8 cellular contexts compared by ENCODE assay signal in genomic region chr12:55817352-55818139, GRCh38. TPM values are rescaled to one million over a fixed set of nuclear protein-coding genes. Genes with fewer than 3 reads are reported as not detected.
DNase-seq lines count a peak whose midpoint lies in the region; ATAC-seq and TF ChIP-seq lines count a peak whose summit lies in the region.

Gene ORMDL2 (plus strand): TSS chr12:55818041. CDS start chr12:55819000, 959 bp downstream.
A gene with protein sequence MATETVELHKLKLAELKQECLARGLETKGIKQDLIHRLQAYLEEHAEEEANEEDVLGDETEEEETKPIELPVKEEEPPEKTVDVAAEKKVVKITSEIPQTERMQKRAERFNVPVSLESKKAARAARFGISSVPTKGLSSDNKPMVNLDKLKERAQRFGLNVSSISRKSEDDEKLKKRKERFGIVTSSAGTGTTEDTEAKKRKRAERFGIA (minus strand): TSS chr12:55817724. CDS start chr12:55817701, 23 bp downstream.

- ATAC-seq in GM21619 (IDR thresholded peaks at IDR 0.05; ENCODE audit: unreplicated experiment) = peak; percentile 96

- peak within 1 kb of the TSS; percentile 76 for H3K27ac ChIP-seq in epithelial cell of prostate

- H3K4me3 ChIP-seq in mononuclear cell (ENCODE audit: low read length) = peak within 1 kb of the TSS; percentile 99

- peaks cover 36% of the 10 kb centered on the region for H3K4me1 ChIP-seq in mononuclear cell (ENCODE audit: insufficient read depth, low read length)

- peak; percentile 33; the same call in 1 of the 2 replicates for TF ChIP-seq EP300 in Ishikawa (IDR thresholded peaks at IDR 0.05; ENCODE audit: borderline replicate concordance)

- DNase-seq in DMS153 treated with DMSO at 0.1 percent for 48 hours (lab: John Stamatoyannopoulos, UW; ENCODE audit: unreplicated experiment) (peak; percentile 98), OCI-M2 (lab: John Stamatoyannopoulos, UW; ENCODE audit: unreplicated experiment) (peak; percentile 87), activated T-cell treated with anti-CD3 and anti-CD28 coated beads for 4 hours (peak; percentile 92), epithelial cell of prostate (ENCODE audit: low read depth, low spot score) (peak; percentile 99)
- DNase-seq in stimulated activated CD8-positive, alpha-beta memory T cell treated with anti-CD3 and anti-CD28 coated beads, Interleukin-4, amount 100 ng/mL, for 1 hour (ENCODE audit: low read depth in 2 of 2, low spot score in 1 of 2) = peak; percentile 81 to 90

- H3K9me3 ChIP-seq in mononuclear cell (ENCODE audit: low read depth, low read length) = no peaks in the 10 kb centered on the region

- TF ChIP-seq RAD21 in Ishikawa (IDR thresholded peaks at IDR 0.05; ENCODE audit: low read depth) = no peak

- H3K27me3 ChIP-seq in mononuclear cell (ENCODE audit: insufficient read depth, low read length) = no peaks in the 10 kb centered on the region

TF ChIP-seq in Ishikawa, 13 proteins besides CTCF, POLR2A, EP300 and RAD21:
- TF ChIP-seq MAX (IDR thresholded peaks at IDR 0.05) (peak; percentile 69; the same call in 1 of the 2 replicates), EGR1 (IDR thresholded peaks at IDR 0.05) (peak; percentile 8; the same call in 1 of the 2 replicates), FOXM1 (IDR thresholded peaks at IDR 0.05; ENCODE audit: borderline replicate concordance, low read depth) (peak; percentile 32; the same call in 1 of the 2 replicates), TAF1 (IDR thresholded peaks at IDR 0.05; ENCODE audit: low read depth) (peak; percentile 87), TEAD4 (IDR thresholded peaks at IDR 0.05) (no peak), NFIC (IDR thresholded peaks at IDR 0.05) (no peak), TCF12 (IDR thresholded peaks at IDR 0.05; ENCODE audit: low read depth) (no peak; the same call in 1 of the 2 replicates), CREB1 (IDR thresholded peaks at IDR 0.05; ENCODE audit: low read depth) (peak; percentile 67), REST (IDR thresholded peaks at IDR 0.05; ENCODE audit: low read depth) (no peak), CEBPB (IDR thresholded peaks at IDR 0.05) (no peak), YY1 (IDR thresholded peaks at IDR 0.05; ENCODE audit: low read depth) (peak; percentile 96), ZBTB7A (IDR thresholded peaks at IDR 0.05; ENCODE audit: low read depth) (0 out of 2 replicates have a peak, but pooled peaks have one; percentile 8)
- TF ChIP-seq, protein P1, sequence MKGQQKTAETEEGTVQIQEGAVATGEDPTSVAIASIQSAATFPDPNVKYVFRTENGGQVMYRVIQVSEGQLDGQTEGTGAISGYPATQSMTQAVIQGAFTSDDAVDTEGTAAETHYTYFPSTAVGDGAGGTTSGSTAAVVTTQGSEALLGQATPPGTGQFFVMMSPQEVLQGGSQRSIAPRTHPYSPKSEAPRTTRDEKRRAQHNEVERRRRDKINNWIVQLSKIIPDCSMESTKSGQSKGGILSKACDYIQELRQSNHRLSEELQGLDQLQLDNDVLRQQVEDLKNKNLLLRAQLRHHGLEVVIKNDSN (IDR thresholded peaks at IDR 0.05) = no peak; the same call in 1 of the 2 replicates
TF ChIP-seq in Ishikawa: peak in this region for 7.

RNA-seq across cellular contexts. Expression of gene ORMDL2, which starts in this region (rescaled TPM):
- 6.8 TPM for total RNA-seq in mononuclear cell

RNA-seq across cellular contexts. Expression of the second gene that starts in this region (rescaled TPM):
- 59.7 TPM for total RNA-seq in mononuclear cell

Comparison
In these comparisons a context has a peak if more than half of its experiments do, and no peak if none do; other contexts are left out.
1. Peak in every context shown above with its lines: DNase-seq, ATAC-seq, H3K4me3 ChIP-seq and H3K27ac ChIP-seq.